In the genomic region with DNA sequence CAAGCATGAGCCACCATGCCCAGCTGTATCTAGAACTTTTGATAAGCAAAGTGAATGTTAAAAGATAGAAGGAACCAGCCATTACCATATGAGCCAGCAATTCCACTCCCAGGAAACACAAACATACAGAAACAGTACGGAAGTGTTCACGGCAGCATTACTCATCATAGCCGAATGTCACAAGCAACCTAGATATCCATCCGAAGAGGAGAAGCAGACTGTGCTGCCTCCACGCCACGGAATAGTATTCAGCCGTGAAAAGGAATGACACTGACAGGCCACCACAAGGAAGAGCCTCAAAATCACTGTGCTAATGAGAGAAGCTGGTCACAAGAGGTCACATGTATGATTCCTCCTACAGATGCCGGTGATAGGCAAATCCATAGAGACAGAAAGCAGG, we compare ENCODE assay signal across 2 cellular contexts.
TF ChIP-seq lines count a peak whose summit lies in the region.

No MANE protein-coding gene starts in this region.

TF ChIP-seq in GM12891, 5 proteins besides CTCF, POLR2A, EP300 and RAD21:
- TF ChIP-seq TAF1 (IDR thresholded peaks at IDR 0.05; ENCODE audit: low read depth, low read length): no peak
- no peak for TF ChIP-seq SPI1 (IDR thresholded peaks at IDR 0.05; ENCODE audit: low read depth, low read length)
- TF ChIP-seq PAX5 (IDR thresholded peaks at IDR 0.05; ENCODE audit: insufficient read depth, low read length, severe bottlenecking): no peak
- TF ChIP-seq POLR2AphosphoS5 (IDR thresholded peaks at IDR 0.05; ENCODE audit: low read depth, low read length): no peak
- no peak for TF ChIP-seq POU2F2 (IDR thresholded peaks at IDR 0.05; ENCODE audit: low read depth, low read length)

TF ChIP-seq in H1, 55 proteins besides CTCF, POLR2A, EP300 and RAD21 (continued from another document):
- TF ChIP-seq ZNF274 (IDR thresholded peaks at IDR 0.05; ENCODE audit: borderline replicate concordance, extremely low read depth, low read length) (no peak), SP4 (IDR thresholded peaks at IDR 0.05; ENCODE audit: low read length) (no peak), ATF3 (IDR thresholded peaks at IDR 0.05; ENCODE audit: insufficient read depth, low read depth, low read length) (no peak), EGR1 (IDR thresholded peaks at IDR 0.05; ENCODE audit: borderline replicate concordance, low read depth, low read length) (no peak)
TF ChIP-seq in H1: peak in this region for 0.
